In the genomic region with DNA sequence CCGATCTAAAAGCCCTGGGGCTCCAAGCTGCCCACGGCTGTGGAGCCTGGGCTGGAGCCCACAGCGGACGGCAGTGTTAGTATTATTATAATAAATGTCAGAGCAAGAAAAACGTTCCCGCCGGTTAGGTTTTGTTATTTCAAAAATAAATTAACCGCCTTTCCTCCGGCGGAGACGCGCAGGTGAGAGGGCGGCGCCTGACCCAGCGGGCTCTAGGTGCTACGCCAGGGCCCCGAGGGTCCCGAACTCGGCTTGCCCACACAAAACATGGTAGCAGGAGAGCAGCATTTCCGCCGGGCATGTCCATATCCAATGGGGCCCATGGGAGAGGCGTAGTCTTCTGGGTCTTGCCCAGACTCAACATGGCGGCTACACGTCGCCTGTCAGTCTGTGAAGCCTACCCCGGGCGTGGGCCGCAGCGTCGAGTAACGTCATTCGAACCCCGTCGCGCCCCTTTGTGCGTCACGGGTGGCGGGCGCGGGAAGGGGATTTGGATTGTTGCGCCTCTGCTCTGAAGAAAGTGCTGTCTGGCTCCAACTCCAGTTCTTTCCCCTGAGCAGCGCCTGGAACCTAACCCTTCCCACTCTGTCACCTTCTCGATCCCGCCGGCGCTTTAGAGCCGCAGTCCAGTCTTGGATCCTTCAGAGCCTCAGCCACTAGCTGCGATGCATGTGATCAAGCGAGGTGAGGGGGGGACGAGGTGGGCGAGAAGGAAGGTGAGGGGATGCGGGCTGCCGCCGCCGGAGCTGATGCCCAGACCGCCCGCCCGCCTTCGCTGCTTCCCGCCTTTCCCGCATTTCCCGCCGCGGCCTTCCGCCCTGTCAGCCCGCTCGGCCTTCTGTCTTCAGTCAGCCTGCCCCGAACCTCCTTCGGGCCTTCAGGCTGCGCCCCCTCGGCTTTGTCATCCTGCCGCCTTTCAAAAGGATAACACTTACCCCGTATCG, we compare ENCODE assay signal across 8 cellular contexts. TPM values are rescaled to one million over a fixed set of nuclear protein-coding genes. Genes with fewer than 3 reads are reported as not detected.
A peak's percentile ranks its signal among the peaks of the same experiment; 100 is the strongest.
DNase-seq lines count a peak whose midpoint lies in the region; ATAC-seq lines count a peak whose summit lies in the region.

Gene RRM1 (plus strand): TSS at position 452 of the 944 bp plus-strand sequence. CDS start 214 bp downstream, at position 666.

- intact Hi-C loops in left colon (cut with DNase I, micrococcal nuclease): no loop called here

- H3K36me3 Mint-ChIP-seq in activated CD4-positive, alpha-beta T cell treated with anti-CD3 and anti-CD28 coated beads, Interleukin-2, amount 10 ng/mL, durations not matched to agents 7 days and 5 days (ENCODE audit: low read depth): peaks cover 62% of the 10 kb centered on the region

- DNase-seq in NCI-H69 (lab: John Stamatoyannopoulos, UW) (peak; percentile 99), cortex of kidney (lab: John Stamatoyannopoulos, UW) (peak; percentile 26), left colon (peak; percentile 93 to 96)
- DNase-seq in activated CD4-positive, alpha-beta T cell treated with anti-CD3 and anti-CD28 coated beads, Interleukin-2, amount 10 ng/mL, durations not matched to agents 7 days and 5 days: peak; percentile 94
- DNase-seq in stimulated activated CD4-positive, alpha-beta T cell treated with anti-CD3 and anti-CD28 coated beads, Interleukin-1b, Interleukin-23, amount 100 ng/mL, for 48 hours: peak; percentile 95

- peak within 1 kb of the TSS; percentile 82 for H3K4me3 ChIP-seq in BLaER1

- H3K4me2 ChIP-seq in BLaER1: peak within 1 kb of the TSS; percentile 83

- peaks cover 83% of the 10 kb centered on the region for H3K4me1 Mint-ChIP-seq in activated CD4-positive, alpha-beta T cell treated with anti-CD3 and anti-CD28 coated beads, Interleukin-2, amount 10 ng/mL, durations not matched to agents 7 days and 5 days

- H3K27ac ChIP-seq in BLaER1: peak within 1 kb of the TSS; percentile 86

- no peaks in the 10 kb centered on the region for H3K27me3 Mint-ChIP-seq in activated CD4-positive, alpha-beta T cell treated with anti-CD3 and anti-CD28 coated beads, Interleukin-2, amount 10 ng/mL, durations not matched to agents 7 days and 5 days

- H3K9ac ChIP-seq in BLaER1: peak within 1 kb of the TSS; percentile 88

- no peaks in the 10 kb centered on the region for H3K27me3 ChIP-seq in BLaER1

- CTCF ChIA-PET in activated CD4-positive, alpha-beta T cell treated with anti-CD3 and anti-CD28 coated beads, Interleukin-2, amount 10 ng/mL, durations not matched to agents 7 days and 5 days (lab: Charles Lee): interaction anchor here (0.9 to 2.7 kb wide), 4 partner anchors 9 to 240 kb away, joined by 3 to 8 read pairs (median 4); partner anchors contain the start of gene STIM1

- peaks cover 21% of the 10 kb centered on the region for H3K36me3 ChIP-seq in BLaER1

- H3K27ac Mint-ChIP-seq in activated CD4-positive, alpha-beta T cell treated with anti-CD3 and anti-CD28 coated beads, Interleukin-2, amount 10 ng/mL, durations not matched to agents 7 days and 5 days: peak within 1 kb of the TSS; percentile 99

- no peaks in the 10 kb centered on the region for H4K20me1 ChIP-seq in BLaER1

- POLR2A ChIA-PET in activated CD4-positive, alpha-beta T cell treated with anti-CD3 and anti-CD28 coated beads, Interleukin-2, amount 10 ng/mL, durations not matched to agents 7 days and 5 days (lab: Charles Lee): no interaction called here

- ATAC-seq in GM19328 (IDR thresholded peaks at IDR 0.05; ENCODE audit: unreplicated experiment) (peak; percentile 92), HG03520 (IDR thresholded peaks at IDR 0.05; ENCODE audit: unreplicated experiment) (peak; percentile 90), left colon (peak; percentile 96)

- H3K9me3 ChIP-seq in BLaER1: no peaks in the 10 kb centered on the region

- H3K4me3 Mint-ChIP-seq in activated CD4-positive, alpha-beta T cell treated with anti-CD3 and anti-CD28 coated beads, Interleukin-2, amount 10 ng/mL, durations not matched to agents 7 days and 5 days: peak within 1 kb of the TSS; percentile 98

- peaks cover 64% of the 10 kb centered on the region for H3K4me1 ChIP-seq in BLaER1

- no peaks in the 10 kb centered on the region for H3K9me3 Mint-ChIP-seq in activated CD4-positive, alpha-beta T cell treated with anti-CD3 and anti-CD28 coated beads, Interleukin-2, amount 10 ng/mL, durations not matched to agents 7 days and 5 days

RNA-seq across cellular contexts. Expression of gene RRM1, which starts in this region (rescaled TPM):
- total RNA-seq in activated CD4-positive, alpha-beta T cell treated with anti-CD3 and anti-CD28 coated beads, Interleukin-2, amount 10 ng/mL, durations not matched to agents 7 days and 5 days: 100 to 1,000 TPM; 177 to 236 TPM
- 10 to 100 TPM; 25.2 to 35.7 TPM for total RNA-seq in left colon

Comparison
In these comparisons a context has a peak if more than half of its experiments do, and no peak if none do; other contexts are left out.
1. Peak in every context shown above with its lines: DNase-seq, ATAC-seq, H3K4me3 ChIP-seq and H3K27ac ChIP-seq.
2. RNA of gene RRM1 (total RNA-seq): 177 to 236 TPM in activated CD4-positive, alpha-beta T cell treated with anti-CD3 and anti-CD28 coated beads, Interleukin-2, amount 10 ng/mL, durations not matched to agents 7 days and 5 days; 25.2 to 35.7 TPM in left colon; every median in the first group is over 4 times any median in the second.
3. DNase-seq: peak in every context shown above with its lines; median percentile 99 in NCI-H69; 95 in stimulated activated CD4-positive, alpha-beta T cell treated with anti-CD3 and anti-CD28 coated beads, Interleukin-1b, Interleukin-23, amount 100 ng/mL, for 48 hours; 94 in left colon; 94 in activated CD4-positive, alpha-beta T cell treated with anti-CD3 and anti-CD28 coated beads, Interleukin-2, amount 10 ng/mL, durations not matched to agents 7 days and 5 days; 26 in cortex of kidney.